10 cellular contexts compared by ENCODE assay signal in the genomic region with DNA sequence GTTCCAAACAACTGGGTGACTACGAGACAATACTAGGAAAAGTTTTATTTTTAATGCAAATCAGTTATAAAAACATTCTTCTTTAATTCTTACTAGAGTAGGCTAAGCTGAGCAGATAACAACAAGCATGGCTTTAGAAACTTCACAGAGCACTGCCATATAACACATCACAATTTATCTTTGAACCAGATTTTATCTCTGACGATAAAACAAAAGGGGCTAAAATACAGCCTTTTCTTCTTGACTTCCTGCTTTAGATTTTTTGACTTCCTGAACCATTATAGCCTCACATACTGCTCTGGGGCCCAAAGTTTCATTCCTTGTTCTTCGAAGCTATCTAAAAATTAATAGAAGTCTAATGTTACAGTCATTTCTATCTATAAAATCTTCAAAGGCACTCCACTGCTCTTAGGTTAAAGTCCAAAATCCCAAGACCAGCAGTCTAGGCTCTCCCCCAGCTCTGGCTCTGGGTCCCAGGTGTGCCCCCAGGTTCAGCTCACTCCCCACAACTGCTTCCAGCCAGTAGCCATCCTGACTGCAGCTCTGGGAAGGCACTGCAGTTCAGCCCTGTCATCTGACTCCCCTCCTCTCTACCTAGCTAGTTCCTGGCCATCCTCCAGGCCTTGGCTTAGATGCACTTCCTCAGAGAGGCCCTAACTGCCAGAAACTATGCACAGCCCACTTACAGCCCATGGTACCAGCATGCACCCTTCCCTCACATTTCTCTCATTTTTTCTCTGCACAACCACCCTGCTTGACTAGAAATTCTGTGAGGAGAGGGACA. TPM values are rescaled to one million over a fixed set of nuclear protein-coding genes. Genes with fewer than 3 reads are reported as not detected.
DNase-seq lines count a peak whose midpoint lies in the region; ATAC-seq and TF ChIP-seq lines count a peak whose summit lies in the region.
"Had no signal": no experiment of that assay in that cellular context is flagged by ENCODE, and none has a peak within 500 bp of the region (broad histone marks: within the 10 kb centered on the region; RNA-seq: fewer than 3 reads in every experiment).

No MANE protein-coding gene starts in this region.

- peak overlapping the region; percentile 32 for H3K4me2 ChIP-seq in hepatocyte

- ATAC-seq in HG02970 (IDR thresholded peaks at IDR 0.05; ENCODE audit: low FRiP score, unreplicated experiment): no peak

- H2AFZ ChIP-seq in hepatocyte: no peak overlapping the region

- H3K4me3 ChIP-seq in hepatocyte (no peak overlapping the region), transverse colon (no peak overlapping the region), sigmoid colon (no peak overlapping the region)

- H3K36me3 ChIP-seq in hepatocyte (replicated peaks; ENCODE audit: insufficient read depth, low read depth) (no peaks in the 10 kb centered on the region), transverse colon (peaks cover 0 to 5% (median 0%) of the 10 kb centered on the region in 4 donors), sigmoid colon (peaks cover 0 to 13% (median 11%) of the 10 kb centered on the region in 4 donors)

- peaks cover 5% of the 10 kb centered on the region for H4K20me1 ChIP-seq in hepatocyte (ENCODE audit: insufficient read depth, poor library complexity, severe bottlenecking)

- 38% methylated on average over 3 of the region's 3 CpGs for WGBS in hepatocyte (ENCODE audit: low lambda C conversion rate, missing lambda C conversion rate)
- 28 to 46% methylated on average over 3 of the region's 3 CpGs for WGBS in transverse colon (ENCODE audit: low coverage in 1 of 2), 2 donors
- WGBS in sigmoid colon, 2 donors: 14 to 34% methylated on average over 3 of the region's 3 CpGs

- no peaks in the 10 kb centered on the region for H3K9me3 ChIP-seq in hepatocyte (ENCODE audit: low read depth)
- no peaks in the 10 kb centered on the region for H3K9me3 ChIP-seq in transverse colon
- no peaks in the 10 kb centered on the region for H3K9me3 ChIP-seq in sigmoid colon

- in situ Hi-C loops in transverse colon (cut with MboI; ENCODE audit: low pct_ligation_motif_present in 1 of 4, low pct_unique_long_range_greater_than_20kb in 1 of 4, low sequenced_read_pairs in 3 of 4): no loop called here

- no peak for DNase-seq in activated naive CD4-positive, alpha-beta T cell treated with anti-CD3 and anti-CD28 coated beads for 36 hours
- no peak for DNase-seq in activated naive CD4-positive, alpha-beta T cell treated with anti-CD3 and anti-CD28 coated beads, Interleukin-2, amount 50 U/mL, for 16 hours
- DNase-seq in T-helper 2 cell treated with Interferon-gamma antibody and Interleukin-4, amounts not matched to agents 5 μg/mL and 100 μg/mL, for 36 hours (ENCODE audit: low spot score): no peak
- DNase-seq in hepatocyte (ENCODE audit: low spot score) (peak; percentile 69), transverse colon (peak; percentile 54), DMS153 (lab: John Stamatoyannopoulos, UW) (no peak), sigmoid colon (no peak)
- DNase-seq: DMS53 had no signal

- H3K9me2 ChIP-seq in hepatocyte (replicated peaks; ENCODE audit: insufficient read depth): no peaks in the 10 kb centered on the region

- CTCF ChIA-PET in activated naive CD4-positive, alpha-beta T cell treated with anti-CD3 and anti-CD28 coated beads for 36 hours (lab: Charles Lee): interaction anchor here (0.6 to 3.0 kb wide), 11 partner anchors 9 to 85 kb away, joined by 3 to 11 read pairs (median 7); no protein-coding TSS in a partner anchor

- TF ChIP-seq POLR2A in transverse colon (IDR thresholded peaks at IDR 0.05) (no peak), sigmoid colon (IDR thresholded peaks at IDR 0.05) (no peak)

- H3K27me3 ChIP-seq in hepatocyte: no peaks in the 10 kb centered on the region
- H3K27me3 ChIP-seq in transverse colon: no peaks in the 10 kb centered on the region
- no peaks in the 10 kb centered on the region for H3K27me3 ChIP-seq in sigmoid colon

- intact Hi-C loops in activated naive CD4-positive, alpha-beta T cell treated with anti-CD3 and anti-CD28 coated beads for 36 hours (cut with micrococcal nuclease): loop anchor here (1.0 kb wide), 1 partner anchor 8 kb away; no protein-coding TSS in a partner anchor
- intact Hi-C loops in transverse colon (cut with DNase I; ENCODE audit: low total_unique reads): loop anchor here (10.0 kb wide), 1 partner anchor 683 kb away; no protein-coding TSS in a partner anchor
- intact Hi-C loops in sigmoid colon (cut with DNase I): no loop called here

- peak overlapping the region; percentile 80 for H3K27ac Mint-ChIP-seq in activated naive CD4-positive, alpha-beta T cell treated with anti-CD3 and anti-CD28 coated beads for 36 hours
- peak overlapping the region; percentile 97 for H3K27ac Mint-ChIP-seq in T-helper 2 cell treated with Interferon-gamma antibody and Interleukin-4, amounts not matched to agents 5 μg/mL and 100 μg/mL, for 36 hours

- peaks cover 17% of the 10 kb centered on the region for H3K36me3 Mint-ChIP-seq in activated naive CD4-positive, alpha-beta T cell treated with anti-CD3 and anti-CD28 coated beads for 36 hours (ENCODE audit: low read depth)
- H3K36me3 Mint-ChIP-seq in T-helper 2 cell treated with Interferon-gamma antibody and Interleukin-4, amounts not matched to agents 5 μg/mL and 100 μg/mL, for 36 hours (ENCODE audit: low read depth): peaks cover 42% of the 10 kb centered on the region

- no peak for TF ChIP-seq EP300 in transverse colon (IDR thresholded peaks at IDR 0.05; ENCODE audit: low read depth)
- no peak for TF ChIP-seq EP300 in sigmoid colon (IDR thresholded peaks at IDR 0.05)

- H3K79me2 ChIP-seq in hepatocyte: peaks cover 73% of the 10 kb centered on the region

- peaks cover 89% of the 10 kb centered on the region for H3K4me1 Mint-ChIP-seq in activated naive CD4-positive, alpha-beta T cell treated with anti-CD3 and anti-CD28 coated beads for 36 hours (ENCODE audit: low read depth)
- peaks cover 88% of the 10 kb centered on the region for H3K4me1 Mint-ChIP-seq in T-helper 2 cell treated with Interferon-gamma antibody and Interleukin-4, amounts not matched to agents 5 μg/mL and 100 μg/mL, for 36 hours (ENCODE audit: low read depth)

- peak overlapping the region; percentile 72 for H3K27ac ChIP-seq in hepatocyte
- H3K27ac ChIP-seq in transverse colon: peak overlapping the region; percentile 71 to 80 (median 72)
- H3K27ac ChIP-seq in sigmoid colon: peak overlapping the region in 1 of 4 donors; percentile 75

- TF ChIP-seq CTCF in hepatocyte (IDR thresholded peaks at IDR 0.05; ENCODE audit: poor library complexity): no peak
- no peak for TF ChIP-seq CTCF in transverse colon (IDR thresholded peaks at IDR 0.05)
- no peak for TF ChIP-seq CTCF in sigmoid colon (IDR thresholded peaks at IDR 0.05)

- H3K27me3 Mint-ChIP-seq in activated naive CD4-positive, alpha-beta T cell treated with anti-CD3 and anti-CD28 coated beads for 36 hours (ENCODE audit: low read depth): no peaks in the 10 kb centered on the region
- H3K27me3 Mint-ChIP-seq in T-helper 2 cell treated with Interferon-gamma antibody and Interleukin-4, amounts not matched to agents 5 μg/mL and 100 μg/mL, for 36 hours (ENCODE audit: low read depth): no peaks in the 10 kb centered on the region

- no peak overlapping the region for H3K4me3 Mint-ChIP-seq in activated naive CD4-positive, alpha-beta T cell treated with anti-CD3 and anti-CD28 coated beads for 36 hours
- peak overlapping the region; percentile 78 for H3K4me3 Mint-ChIP-seq in T-helper 2 cell treated with Interferon-gamma antibody and Interleukin-4, amounts not matched to agents 5 μg/mL and 100 μg/mL, for 36 hours

- peaks cover 79% of the 10 kb centered on the region for H3K4me1 ChIP-seq in hepatocyte (ENCODE audit: insufficient read depth)
- H3K4me1 ChIP-seq in transverse colon: peaks cover 68 to 87% (median 85%) of the 10 kb centered on the region in 4 donors
- peaks cover 0 to 78% (median 67%) of the 10 kb centered on the region in 4 donors for H3K4me1 ChIP-seq in sigmoid colon

- no peaks in the 10 kb centered on the region for H3K9me3 Mint-ChIP-seq in activated naive CD4-positive, alpha-beta T cell treated with anti-CD3 and anti-CD28 coated beads for 36 hours
- no peaks in the 10 kb centered on the region for H3K9me3 Mint-ChIP-seq in T-helper 2 cell treated with Interferon-gamma antibody and Interleukin-4, amounts not matched to agents 5 μg/mL and 100 μg/mL, for 36 hours

RNA-seq across cellular contexts. Expression of a gene that starts 25.7 kb away (rescaled TPM):
- 10 to 100 TPM; 57.1 to 60.3 TPM for total RNA-seq in activated naive CD4-positive, alpha-beta T cell treated with anti-CD3 and anti-CD28 coated beads for 36 hours
- total RNA-seq in hepatocyte (33.8 and 38.4 TPM in 2 replicates), transverse colon (10 to 100 TPM; 40.4 to 62.6 (median 53.8) TPM), sigmoid colon (10 to 100 TPM; 25.3 to 47.1 (median 37.6) TPM)
- polyA plus RNA-seq in hepatocyte (24.8 and 29.3 TPM in 2 replicates), sigmoid colon (10 to 100 TPM in 2 of 3 donors, 1 to 10 TPM in 1; 7.6 to 30.3 (median 13.2) TPM)

RNA-seq across cellular contexts. Expression of a gene that starts 40.5 kb away (rescaled TPM):
- not detected for total RNA-seq in activated naive CD4-positive, alpha-beta T cell treated with anti-CD3 and anti-CD28 coated beads for 36 hours
- total RNA-seq in hepatocyte (not detected in 2 replicates), transverse colon (1 to 10 TPM in 3 of 4 donors, not detected in 1; 6.0 to 9.7 (median 9.3) TPM), sigmoid colon (not detected)
- polyA plus RNA-seq in hepatocyte (0.22 TPM in 1 of 2 replicates, not detected in the other), sigmoid colon (1 to 10 TPM in 2 of 3 donors, under 1 TPM in 1; 0.69 to 3.0 (median 2.5) TPM)
- total RNA-seq: mononuclear cell had no signal

Comparison
In these comparisons a context has a peak if more than half of its experiments do, and no peak if none do; other contexts are left out.
1. DNase-seq: peak in hepatocyte (single experiment) and transverse colon (single experiment); none in activated naive CD4-positive, alpha-beta T cell treated with anti-CD3 and anti-CD28 coated beads for 36 hours (single experiment), activated naive CD4-positive, alpha-beta T cell treated with anti-CD3 and anti-CD28 coated beads, Interleukin-2, amount 50 U/mL, for 16 hours (single experiment), T-helper 2 cell treated with Interferon-gamma antibody and Interleukin-4, amounts not matched to agents 5 μg/mL and 100 μg/mL, for 36 hours (single experiment), DMS153 (single experiment) and sigmoid colon (single experiment).